In the genomic region with DNA sequence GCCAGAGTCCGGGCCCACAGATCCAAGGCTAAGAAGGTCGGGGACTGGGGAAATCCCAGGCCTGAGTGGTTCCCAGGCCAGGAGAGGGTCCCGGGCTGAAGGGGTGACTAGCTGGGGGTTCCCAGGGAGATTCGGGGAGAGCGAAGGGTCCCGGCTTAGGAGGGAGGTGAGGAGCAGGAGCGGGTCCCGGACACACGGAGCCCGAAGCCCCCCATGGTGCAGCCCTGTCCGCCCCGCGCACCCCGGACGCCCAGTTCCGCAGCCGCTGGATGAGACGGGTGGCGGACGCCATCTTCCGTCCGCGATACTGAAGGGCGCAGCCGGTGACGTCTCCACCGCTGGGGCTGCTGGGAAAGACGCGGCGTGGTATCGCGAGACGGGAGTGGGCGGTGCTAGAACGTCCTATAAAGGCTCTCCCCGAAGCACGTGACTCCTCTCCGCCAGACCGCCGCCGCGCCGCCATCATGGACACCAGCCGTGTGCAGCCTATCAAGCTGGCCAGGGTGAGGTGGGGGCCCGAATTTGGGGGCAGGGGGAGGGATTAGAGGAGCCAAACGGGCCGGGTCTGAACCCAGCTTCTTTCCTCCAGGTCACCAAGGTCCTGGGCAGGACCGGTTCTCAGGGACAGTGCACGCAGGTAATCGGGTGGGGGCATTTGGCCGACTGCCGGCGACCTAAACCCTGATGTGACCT, we compare ENCODE assay signal across 1 cellular context.
A peak's percentile ranks its signal among the peaks of the same experiment; 100 is the strongest.
TF ChIP-seq lines count a peak whose summit lies in the region.

A gene (minus strand): TSS at position 309 of the 693 bp plus-strand sequence. CDS start 17 bp downstream, at position 292.
A gene (plus strand): TSS at position 430 of the 693 bp plus-strand sequence. CDS start 35 bp downstream, at position 465.

TF ChIP-seq in HEK293, 187 proteins besides CTCF, POLR2A, EP300 and RAD21 (continued from another document and continues in another):
- TF ChIP-seq, protein P1, sequence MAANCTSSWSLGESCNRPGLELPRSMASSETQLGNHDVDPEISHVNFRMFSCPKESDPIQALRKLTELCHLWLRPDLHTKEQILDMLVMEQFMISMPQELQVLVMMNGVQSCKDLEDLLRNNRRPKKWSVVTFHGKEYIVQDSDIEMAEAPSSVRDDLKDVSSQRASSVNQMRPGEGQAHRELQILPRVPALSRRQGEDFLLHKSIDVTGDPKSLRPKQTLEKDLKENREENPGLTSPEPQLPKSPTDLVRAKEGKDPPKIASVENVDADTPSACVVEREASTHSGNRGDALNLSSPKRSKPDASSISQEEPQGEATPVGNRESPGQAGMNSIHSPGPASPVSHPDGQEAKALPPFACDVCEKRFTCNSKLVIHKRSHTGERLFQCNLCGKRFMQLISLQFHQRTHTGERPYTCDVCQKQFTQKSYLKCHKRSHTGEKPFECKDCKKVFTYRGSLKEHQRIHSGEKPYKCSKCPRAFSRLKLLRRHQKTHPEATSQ (tag by site-specific recombination; IDR thresholded peaks at IDR 0.05), result peak; percentile 19; the same call in 1 of the 2 replicates
- no peak for TF ChIP-seq ZNF433 (tag by site-specific recombination; IDR thresholded peaks at IDR 0.05; ENCODE audit: low read depth)
- TF ChIP-seq GLI2 (tag by site-specific recombination; IDR thresholded peaks at IDR 0.05; ENCODE audit: borderline replicate concordance, low read depth), result no peak
- TF ChIP-seq, protein P2, sequence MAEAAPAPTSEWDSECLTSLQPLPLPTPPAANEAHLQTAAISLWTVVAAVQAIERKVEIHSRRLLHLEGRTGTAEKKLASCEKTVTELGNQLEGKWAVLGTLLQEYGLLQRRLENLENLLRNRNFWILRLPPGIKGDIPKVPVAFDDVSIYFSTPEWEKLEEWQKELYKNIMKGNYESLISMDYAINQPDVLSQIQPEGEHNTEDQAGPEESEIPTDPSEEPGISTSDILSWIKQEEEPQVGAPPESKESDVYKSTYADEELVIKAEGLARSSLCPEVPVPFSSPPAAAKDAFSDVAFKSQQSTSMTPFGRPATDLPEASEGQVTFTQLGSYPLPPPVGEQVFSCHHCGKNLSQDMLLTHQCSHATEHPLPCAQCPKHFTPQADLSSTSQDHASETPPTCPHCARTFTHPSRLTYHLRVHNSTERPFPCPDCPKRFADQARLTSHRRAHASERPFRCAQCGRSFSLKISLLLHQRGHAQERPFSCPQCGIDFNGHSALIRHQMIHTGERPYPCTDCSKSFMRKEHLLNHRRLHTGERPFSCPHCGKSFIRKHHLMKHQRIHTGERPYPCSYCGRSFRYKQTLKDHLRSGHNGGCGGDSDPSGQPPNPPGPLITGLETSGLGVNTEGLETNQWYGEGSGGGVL (tag by site-specific recombination; IDR thresholded peaks at IDR 0.05), result no peak
- TF ChIP-seq WT1 (tag by site-specific recombination; IDR thresholded peaks at IDR 0.05), result 0 out of 2 replicates have a peak, but pooled peaks have one; percentile 19
- TF ChIP-seq ZNF366 (tag by site-specific recombination; conservative IDR thresholded peaks at IDR 0.05), result no peak
- TF ChIP-seq ZNF214 (tag by site-specific recombination; IDR thresholded peaks at IDR 0.05; ENCODE audit: borderline replicate concordance), result no peak
- TF ChIP-seq ZNF350 (tag by site-specific recombination; IDR thresholded peaks at IDR 0.05), result no peak
- TF ChIP-seq ZNF658 (tag by site-specific recombination; IDR thresholded peaks at IDR 0.05), result no peak
- TF ChIP-seq, protein P3, sequence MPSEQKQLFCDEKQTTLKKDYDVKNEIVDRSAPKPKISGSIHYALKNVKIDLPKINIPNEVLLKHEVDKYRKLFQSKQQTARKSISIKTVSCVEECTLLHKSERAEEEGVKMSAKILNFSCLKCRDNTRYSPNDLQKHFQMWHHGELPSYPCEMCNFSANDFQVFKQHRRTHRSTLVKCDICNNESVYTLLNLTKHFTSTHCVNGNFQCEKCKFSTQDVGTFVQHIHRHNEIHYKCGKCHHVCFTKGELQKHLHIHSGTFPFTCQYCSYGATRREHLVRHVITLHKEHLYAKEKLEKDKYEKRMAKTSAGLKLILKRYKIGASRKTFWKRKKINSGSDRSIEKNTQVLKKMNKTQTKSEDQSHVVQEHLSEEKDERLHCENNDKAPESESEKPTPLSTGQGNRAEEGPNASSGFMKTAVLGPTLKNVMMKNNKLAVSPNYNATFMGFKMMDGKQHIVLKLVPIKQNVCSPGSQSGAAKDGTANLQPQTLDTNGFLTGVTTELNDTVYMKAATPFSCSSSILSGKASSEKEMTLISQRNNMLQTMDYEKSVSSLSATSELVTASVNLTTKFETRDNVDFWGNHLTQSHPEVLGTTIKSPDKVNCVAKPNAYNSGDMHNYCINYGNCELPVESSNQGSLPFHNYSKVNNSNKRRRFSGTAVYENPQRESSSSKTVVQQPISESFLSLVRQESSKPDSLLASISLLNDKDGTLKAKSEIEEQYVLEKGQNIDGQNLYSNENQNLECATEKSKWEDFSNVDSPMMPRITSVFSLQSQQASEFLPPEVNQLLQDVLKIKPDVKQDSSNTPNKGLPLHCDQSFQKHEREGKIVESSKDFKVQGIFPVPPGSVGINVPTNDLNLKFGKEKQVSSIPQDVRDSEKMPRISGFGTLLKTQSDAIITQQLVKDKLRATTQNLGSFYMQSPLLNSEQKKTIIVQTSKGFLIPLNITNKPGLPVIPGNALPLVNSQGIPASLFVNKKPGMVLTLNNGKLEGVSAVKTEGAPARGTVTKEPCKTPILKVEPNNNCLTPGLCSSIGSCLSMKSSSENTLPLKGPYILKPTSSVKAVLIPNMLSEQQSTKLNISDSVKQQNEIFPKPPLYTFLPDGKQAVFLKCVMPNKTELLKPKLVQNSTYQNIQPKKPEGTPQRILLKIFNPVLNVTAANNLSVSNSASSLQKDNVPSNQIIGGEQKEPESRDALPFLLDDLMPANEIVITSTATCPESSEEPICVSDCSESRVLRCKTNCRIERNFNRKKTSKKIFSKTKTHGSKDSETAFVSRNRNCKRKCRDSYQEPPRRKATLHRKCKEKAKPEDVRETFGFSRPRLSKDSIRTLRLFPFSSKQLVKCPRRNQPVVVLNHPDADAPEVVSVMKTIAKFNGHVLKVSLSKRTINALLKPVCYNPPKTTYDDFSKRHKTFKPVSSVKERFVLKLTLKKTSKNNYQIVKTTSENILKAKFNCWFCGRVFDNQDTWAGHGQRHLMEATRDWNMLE (tag by site-specific recombination; conservative IDR thresholded peaks at IDR 0.05; ENCODE audit: low read depth), result no peak
- TF ChIP-seq ZBTB8A (tag by site-specific recombination; IDR thresholded peaks at IDR 0.05), result peak; percentile 93
- TF ChIP-seq, protein P4, sequence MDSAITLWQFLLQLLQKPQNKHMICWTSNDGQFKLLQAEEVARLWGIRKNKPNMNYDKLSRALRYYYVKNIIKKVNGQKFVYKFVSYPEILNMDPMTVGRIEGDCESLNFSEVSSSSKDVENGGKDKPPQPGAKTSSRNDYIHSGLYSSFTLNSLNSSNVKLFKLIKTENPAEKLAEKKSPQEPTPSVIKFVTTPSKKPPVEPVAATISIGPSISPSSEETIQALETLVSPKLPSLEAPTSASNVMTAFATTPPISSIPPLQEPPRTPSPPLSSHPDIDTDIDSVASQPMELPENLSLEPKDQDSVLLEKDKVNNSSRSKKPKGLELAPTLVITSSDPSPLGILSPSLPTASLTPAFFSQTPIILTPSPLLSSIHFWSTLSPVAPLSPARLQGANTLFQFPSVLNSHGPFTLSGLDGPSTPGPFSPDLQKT (IDR thresholded peaks at IDR 0.05; ENCODE audit: borderline replicate concordance, low read depth, low read length), result no peak
- no peak for TF ChIP-seq MEIS1 (CRISPR knock-in tag; IDR thresholded peaks at IDR 0.05; ENCODE audit: borderline replicate concordance)
- TF ChIP-seq, protein P5, sequence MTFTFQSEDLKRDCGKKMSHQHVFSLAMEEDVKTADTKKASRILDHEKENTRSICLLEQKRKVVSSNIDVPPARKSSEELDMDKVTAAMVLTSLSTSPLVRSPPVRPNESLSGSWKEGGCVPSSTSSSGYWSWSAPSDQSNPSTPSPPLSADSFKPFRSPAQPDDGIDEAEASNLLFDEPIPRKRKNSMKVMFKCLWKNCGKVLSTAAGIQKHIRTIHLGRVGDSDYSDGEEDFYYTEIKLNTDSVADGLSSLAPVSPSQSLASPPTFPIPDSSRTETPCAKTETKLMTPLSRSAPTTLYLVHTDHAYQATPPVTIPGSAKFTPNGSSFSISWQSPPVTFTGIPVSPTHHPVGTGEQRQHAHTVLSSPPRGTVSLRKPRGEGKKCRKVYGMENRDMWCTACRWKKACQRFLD (tag by site-specific recombination; IDR thresholded peaks at IDR 0.05), result no peak
- no peak for TF ChIP-seq HOXC10 (CRISPR knock-in tag; IDR thresholded peaks at IDR 0.05)
- TF ChIP-seq, protein P6, sequence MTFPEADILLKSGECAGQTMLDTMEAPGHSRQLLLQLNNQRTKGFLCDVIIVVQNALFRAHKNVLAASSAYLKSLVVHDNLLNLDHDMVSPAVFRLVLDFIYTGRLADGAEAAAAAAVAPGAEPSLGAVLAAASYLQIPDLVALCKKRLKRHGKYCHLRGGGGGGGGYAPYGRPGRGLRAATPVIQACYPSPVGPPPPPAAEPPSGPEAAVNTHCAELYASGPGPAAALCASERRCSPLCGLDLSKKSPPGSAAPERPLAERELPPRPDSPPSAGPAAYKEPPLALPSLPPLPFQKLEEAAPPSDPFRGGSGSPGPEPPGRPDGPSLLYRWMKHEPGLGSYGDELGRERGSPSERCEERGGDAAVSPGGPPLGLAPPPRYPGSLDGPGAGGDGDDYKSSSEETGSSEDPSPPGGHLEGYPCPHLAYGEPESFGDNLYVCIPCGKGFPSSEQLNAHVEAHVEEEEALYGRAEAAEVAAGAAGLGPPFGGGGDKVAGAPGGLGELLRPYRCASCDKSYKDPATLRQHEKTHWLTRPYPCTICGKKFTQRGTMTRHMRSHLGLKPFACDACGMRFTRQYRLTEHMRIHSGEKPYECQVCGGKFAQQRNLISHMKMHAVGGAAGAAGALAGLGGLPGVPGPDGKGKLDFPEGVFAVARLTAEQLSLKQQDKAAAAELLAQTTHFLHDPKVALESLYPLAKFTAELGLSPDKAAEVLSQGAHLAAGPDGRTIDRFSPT (tag by site-specific recombination; IDR thresholded peaks at IDR 0.05), result no peak
- TF ChIP-seq ZNF202 (tag by site-specific recombination; IDR thresholded peaks at IDR 0.05; ENCODE audit: borderline replicate concordance), result no peak
- TF ChIP-seq ZNF140 (tag by site-specific recombination; IDR thresholded peaks at IDR 0.05), result no peak
- TF ChIP-seq RBAK (tag by site-specific recombination; IDR thresholded peaks at IDR 0.05), result no peak
- TF ChIP-seq KLF16 (tag by site-specific recombination; IDR thresholded peaks at IDR 0.05), result peak; percentile 92
- TF ChIP-seq ZNF223 (tag by site-specific recombination; IDR thresholded peaks at IDR 0.05), result no peak
- TF ChIP-seq ZEB2 (tag by site-specific recombination; IDR thresholded peaks at IDR 0.05), result peak; percentile 60; the same call in 1 of the 2 replicates
- TF ChIP-seq ZNF24 (tag by site-specific recombination; IDR thresholded peaks at IDR 0.05), result 0 out of 2 replicates have a peak, but pooled peaks have one; percentile 79
- TF ChIP-seq, protein P7, sequence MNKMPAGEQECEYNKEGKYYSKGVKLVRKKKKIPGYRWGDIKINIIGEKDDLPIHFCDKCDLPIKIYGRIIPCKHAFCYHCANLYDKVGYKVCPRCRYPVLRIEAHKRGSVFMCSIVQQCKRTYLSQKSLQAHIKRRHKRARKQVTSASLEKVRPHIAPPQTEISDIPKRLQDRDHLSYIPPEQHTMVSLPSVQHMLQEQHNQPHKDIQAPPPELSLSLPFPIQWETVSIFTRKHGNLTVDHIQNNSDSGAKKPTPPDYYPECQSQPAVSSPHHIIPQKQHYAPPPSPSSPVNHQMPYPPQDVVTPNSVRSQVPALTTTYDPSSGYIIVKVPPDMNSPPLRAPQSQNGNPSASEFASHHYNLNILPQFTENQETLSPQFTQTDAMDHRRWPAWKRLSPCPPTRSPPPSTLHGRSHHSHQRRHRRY (tag by site-specific recombination; IDR thresholded peaks at IDR 0.05), result 0 out of 2 replicates have a peak, but pooled peaks have one; percentile 26
- TF ChIP-seq ZFP37 (tag by site-specific recombination; IDR thresholded peaks at IDR 0.05), result peak; percentile 45; the same call in 1 of the 2 replicates
- no peak for TF ChIP-seq ZNF155 (tag by site-specific recombination; IDR thresholded peaks at IDR 0.05)
- TF ChIP-seq FEZF1 (tag by site-specific recombination; IDR thresholded peaks at IDR 0.05), result no peak
- TF ChIP-seq, protein P8, sequence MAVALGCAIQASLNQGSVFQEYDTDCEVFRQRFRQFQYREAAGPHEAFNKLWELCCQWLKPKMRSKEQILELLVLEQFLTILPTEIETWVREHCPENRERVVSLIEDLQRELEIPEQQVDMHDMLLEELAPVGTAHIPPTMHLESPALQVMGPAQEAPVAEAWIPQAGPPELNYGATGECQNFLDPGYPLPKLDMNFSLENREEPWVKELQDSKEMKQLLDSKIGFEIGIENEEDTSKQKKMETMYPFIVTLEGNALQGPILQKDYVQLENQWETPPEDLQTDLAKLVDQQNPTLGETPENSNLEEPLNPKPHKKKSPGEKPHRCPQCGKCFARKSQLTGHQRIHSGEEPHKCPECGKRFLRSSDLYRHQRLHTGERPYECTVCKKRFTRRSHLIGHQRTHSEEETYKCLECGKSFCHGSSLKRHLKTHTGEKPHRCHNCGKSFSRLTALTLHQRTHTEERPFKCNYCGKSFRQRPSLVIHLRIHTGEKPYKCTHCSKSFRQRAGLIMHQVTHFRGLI (tag by site-specific recombination; IDR thresholded peaks at IDR 0.05), result no peak
- no peak for TF ChIP-seq ZNF274 (IDR thresholded peaks at IDR 0.05; ENCODE audit: low read length)
- TF ChIP-seq ZNF274 (tag by site-specific recombination; IDR thresholded peaks at IDR 0.05; ENCODE audit: borderline replicate concordance), result no peak
- TF ChIP-seq, protein P9, sequence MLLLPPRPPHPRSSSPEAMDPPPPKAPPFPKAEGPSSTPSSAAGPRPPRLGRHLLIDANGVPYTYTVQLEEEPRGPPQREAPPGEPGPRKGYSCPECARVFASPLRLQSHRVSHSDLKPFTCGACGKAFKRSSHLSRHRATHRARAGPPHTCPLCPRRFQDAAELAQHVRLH (tag by site-specific recombination; IDR thresholded peaks at IDR 0.05), result no peak
- 0 out of 2 replicates have a peak, but pooled peaks have one; percentile 10 for TF ChIP-seq ZBTB48 (tag by site-specific recombination; IDR thresholded peaks at IDR 0.05)
- no peak for TF ChIP-seq ZNF221 (tag by site-specific recombination; IDR thresholded peaks at IDR 0.05; ENCODE audit: borderline replicate concordance)
- TF ChIP-seq ZNF121 (tag by site-specific recombination; IDR thresholded peaks at IDR 0.05), result no peak
- TF ChIP-seq ZNF626 (tag by site-specific recombination; IDR thresholded peaks at IDR 0.05), result no peak
- TF ChIP-seq, protein P10, sequence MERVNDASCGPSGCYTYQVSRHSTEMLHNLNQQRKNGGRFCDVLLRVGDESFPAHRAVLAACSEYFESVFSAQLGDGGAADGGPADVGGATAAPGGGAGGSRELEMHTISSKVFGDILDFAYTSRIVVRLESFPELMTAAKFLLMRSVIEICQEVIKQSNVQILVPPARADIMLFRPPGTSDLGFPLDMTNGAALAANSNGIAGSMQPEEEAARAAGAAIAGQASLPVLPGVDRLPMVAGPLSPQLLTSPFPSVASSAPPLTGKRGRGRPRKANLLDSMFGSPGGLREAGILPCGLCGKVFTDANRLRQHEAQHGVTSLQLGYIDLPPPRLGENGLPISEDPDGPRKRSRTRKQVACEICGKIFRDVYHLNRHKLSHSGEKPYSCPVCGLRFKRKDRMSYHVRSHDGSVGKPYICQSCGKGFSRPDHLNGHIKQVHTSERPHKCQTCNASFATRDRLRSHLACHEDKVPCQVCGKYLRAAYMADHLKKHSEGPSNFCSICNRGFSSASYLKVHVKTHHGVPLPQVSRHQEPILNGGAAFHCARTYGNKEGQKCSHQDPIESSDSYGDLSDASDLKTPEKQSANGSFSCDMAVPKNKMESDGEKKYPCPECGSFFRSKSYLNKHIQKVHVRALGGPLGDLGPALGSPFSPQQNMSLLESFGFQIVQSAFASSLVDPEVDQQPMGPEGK (tag by site-specific recombination; IDR thresholded peaks at IDR 0.05), result peak; percentile 84
- peak; percentile 95 for TF ChIP-seq YY1 (tag by site-specific recombination; IDR thresholded peaks at IDR 0.05)
- no peak for TF ChIP-seq ZNF558 (tag by site-specific recombination; IDR thresholded peaks at IDR 0.05)
- peak; percentile 69 for TF ChIP-seq SP7 (tag by site-specific recombination; IDR thresholded peaks at IDR 0.05)
- TF ChIP-seq ZNF549 (tag by site-specific recombination; IDR thresholded peaks at IDR 0.05), result no peak
